1 cellular context compared by ENCODE assay signal in genomic region chr10:119619215-119619614, GRCh38.
TF ChIP-seq lines count a peak whose summit lies in the region.

No MANE protein-coding gene starts in this region.

TF ChIP-seq in SK-N-SH, 30 proteins besides CTCF, POLR2A, EP300 and RAD21 (continued from another document):
- TF ChIP-seq ZBTB33 (IDR thresholded peaks at IDR 0.05; ENCODE audit: borderline replicate concordance, low read depth) (no peak), FOXJ3 (CRISPR knock-in tag; IDR thresholded peaks at IDR 0.05) (no peak)
TF ChIP-seq in SK-N-SH: peak in this region for 0.
